8 cellular contexts compared by ENCODE assay signal in the genomic region with DNA sequence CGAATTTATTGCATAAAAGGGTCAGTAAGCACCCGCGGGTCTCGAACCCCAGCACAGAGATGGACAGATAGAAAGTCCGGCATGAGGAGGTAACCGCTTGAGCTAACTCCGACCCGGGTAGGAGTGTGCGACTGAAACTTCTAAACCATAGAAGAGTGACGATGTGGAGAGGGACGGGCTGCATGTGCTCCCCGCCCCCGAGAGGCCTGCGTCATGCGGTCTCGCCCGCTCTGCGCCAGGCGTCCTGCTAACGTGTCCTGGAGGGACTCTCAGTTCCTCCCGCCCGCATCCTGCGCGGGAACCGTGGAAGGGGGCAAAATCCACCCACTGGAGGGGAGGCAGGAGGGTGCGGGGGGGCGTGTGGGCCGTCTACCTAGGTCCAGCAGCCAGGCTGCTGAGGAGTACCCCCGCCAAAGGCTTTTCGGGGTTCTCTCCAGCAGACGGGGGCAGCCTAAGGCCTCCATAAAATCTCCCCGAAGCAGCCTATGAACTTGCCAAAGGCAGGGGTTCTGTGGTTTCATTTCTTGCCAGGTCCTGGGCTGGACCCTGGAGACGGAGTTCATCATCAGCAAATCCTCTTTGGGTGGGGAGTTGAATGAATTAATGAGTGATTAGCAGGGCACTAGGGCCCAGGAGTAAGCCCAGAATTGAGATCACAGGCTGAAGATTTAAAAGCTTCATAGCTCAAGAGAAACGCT. TPM values are rescaled to one million over a fixed set of nuclear protein-coding genes. Genes with fewer than 3 reads are reported as not detected.
DNase-seq lines count a peak whose midpoint lies in the region; ATAC-seq and TF ChIP-seq lines count a peak whose summit lies in the region.

No MANE protein-coding gene starts in this region.

- peak overlapping the region; percentile 77 for H3K4me3 Mint-ChIP-seq in activated B cell treated with CpG ODN at 0.5 μM for 24 hours

- peaks cover 31% of the 10 kb centered on the region for H3K27me3 Mint-ChIP-seq in activated B cell treated with CpG ODN at 0.5 μM for 24 hours

- no peak for TF ChIP-seq POLR2A in lower leg skin (IDR thresholded peaks at IDR 0.05)

- H3K9me3 Mint-ChIP-seq in activated B cell treated with CpG ODN at 0.5 μM for 24 hours = no peaks in the 10 kb centered on the region

- ATAC-seq in GM19395 (IDR thresholded peaks at IDR 0.05; ENCODE audit: unreplicated experiment) (peak; percentile 89), HG03442 (IDR thresholded peaks at IDR 0.05; ENCODE audit: unreplicated experiment) (peak; percentile 93), activated B cell treated with CpG ODN at 0.5 μM for 24 hours (ENCODE audit: low read depth) (peak; percentile 94)

- H3K27ac Mint-ChIP-seq in activated B cell treated with CpG ODN at 0.5 μM for 24 hours = peak overlapping the region; percentile 47

- whole genome bisulfite sequencing in lower leg skin, 2 donors = 49 to 62% methylated on average over 32 to 34 of the region's 34 CpGs

- POLR2A ChIA-PET in activated B cell treated with CpG ODN at 0.5 μM for 24 hours (lab: Charles Lee) = no interaction called here

- peaks cover 15% of the 10 kb centered on the region for H3K4me1 Mint-ChIP-seq in activated B cell treated with CpG ODN at 0.5 μM for 24 hours

- no peak overlapping the region for H3K4me3 ChIP-seq in lower leg skin (ENCODE audit: low read depth, poor library complexity, severe bottlenecking)

- intact Hi-C loops in activated B cell treated with CpG ODN at 0.5 μM for 24 hours (cut with micrococcal nuclease) (loop anchor here (2.0 kb wide), 1 partner anchor 52 kb away; a partner anchor contains a TSS), lower leg skin (cut with DNase I; ENCODE audit: low total_unique reads) (no loop called here)

- H3K36me3 Mint-ChIP-seq in activated B cell treated with CpG ODN at 0.5 μM for 24 hours (ENCODE audit: low read depth) = no peaks in the 10 kb centered on the region

- TF ChIP-seq CTCF in AG09319 (IDR thresholded peaks at IDR 0.05; ENCODE audit: low read depth, low read length) (no peak), activated B cell treated with CpG ODN at 0.5 μM for 24 hours (IDR thresholded peaks at IDR 0.05) (no peak), lower leg skin (IDR thresholded peaks at IDR 0.05) (no peak)

- DNase-seq in AG09319 (ENCODE audit: extremely low read depth, low read depth) (peak; percentile 78), activated B cell treated with CpG ODN at 0.5 μM for 24 hours (peak; percentile 50), dedifferentiated amniotic fluid mesenchymal stem cell (ENCODE audit: extremely low spot score) (peak; percentile 96), lower leg skin (ENCODE audit: low spot score in 2 of 2) (peak; percentile 79 to 96), cerebellum (ENCODE audit: low spot score) (no peak)
- peak; percentile 45 to 75 for DNase-seq in stimulated activated CD4-positive, alpha-beta T cell treated with anti-CD3 and anti-CD28 coated beads, Interleukin-4, amount 100 ng/mL, for 48 hours (ENCODE audit: low read depth in 2 of 2)

- CTCF ChIA-PET in activated B cell treated with CpG ODN at 0.5 μM for 24 hours (lab: Charles Lee) = no interaction called here

RNA-seq across cellular contexts. Expression of a gene that starts 51.8 kb away (rescaled TPM):
- total RNA-seq in activated B cell treated with CpG ODN at 0.5 μM for 24 hours (1.1 and 1.3 TPM in 2 replicates), lower leg skin (100 to 1,000 TPM; 312 to 829 (median 484) TPM), cerebellum (23.3 TPM)

RNA-seq across cellular contexts. Expression of a gene that starts 52.0 kb away (rescaled TPM):
- total RNA-seq in activated B cell treated with CpG ODN at 0.5 μM for 24 hours = 28.4 and 30.4 TPM in 2 replicates
- total RNA-seq in lower leg skin = 100 to 1,000 TPM in 1 of 4 donors, 10 to 100 TPM in 3; 43.3 to 102 (median 65.1) TPM
- 61.1 TPM for total RNA-seq in cerebellum

Comparison
In these comparisons a context has a peak if more than half of its experiments do, and no peak if none do; other contexts are left out.
1. RNA of a gene that starts 51.8 kb away (total RNA-seq): 312 to 829 TPM in lower leg skin; 23.3 TPM in cerebellum (single experiment) and 1.1 to 1.3 TPM in activated B cell treated with CpG ODN at 0.5 μM for 24 hours; every median in the first group is over 10 times any median in the second.
2. Peak in every context shown above with its lines, with median percentiles within 50 percentile points of each other: ATAC-seq.